ENCODE assay signal across 1 cellular context in the genomic region with DNA sequence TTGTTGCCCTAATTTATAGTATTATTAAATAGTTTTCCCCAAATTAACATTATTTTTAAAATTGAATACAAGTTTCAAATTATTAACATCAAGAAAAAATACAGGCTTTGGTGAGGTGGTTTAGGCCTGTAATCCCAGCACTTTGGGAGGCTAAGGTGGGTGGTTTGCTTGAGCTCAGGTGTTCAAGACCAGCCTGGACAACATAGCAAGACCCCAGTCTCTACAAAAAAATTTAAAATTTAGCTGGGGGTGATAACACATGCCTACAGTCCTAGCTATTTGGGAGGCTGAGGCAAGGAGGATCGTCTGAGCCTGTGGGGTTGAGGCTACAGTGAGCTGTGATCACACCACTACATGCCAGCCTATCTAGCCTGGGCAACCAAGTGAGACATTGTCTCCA.
TF ChIP-seq lines count a peak whose summit lies in the region.

No MANE protein-coding gene starts in this region.

TF ChIP-seq in H1, 55 proteins besides CTCF, POLR2A, EP300 and RAD21:
- TF ChIP-seq KDM5A (IDR thresholded peaks at IDR 0.05; ENCODE audit: low read length): no peak
TF ChIP-seq in H1: peak in this region for 0.
